In genomic region chr10:29622382-29622885, GRCh38 we compare ENCODE assay signal across 19 cellular contexts. TPM values are rescaled to one million over a fixed set of nuclear protein-coding genes. Genes with fewer than 3 reads are reported as not detected.
DNase-seq lines count a peak whose midpoint lies in the region; ATAC-seq, FAIRE-seq and TF ChIP-seq lines count a peak whose summit lies in the region.
"Had no signal": no experiment of that assay in that cellular context is flagged by ENCODE, and none has a peak within 500 bp of the region (broad histone marks: within the 10 kb centered on the region; RNA-seq: fewer than 3 reads in every experiment).

No MANE protein-coding gene starts in this region.

- peak overlapping the region; percentile 14 for H3K27ac ChIP-seq in suprapubic skin
- H3K27ac ChIP-seq: brain microvascular endothelial cell had no signal

- no peak for TF ChIP-seq POLR2A in suprapubic skin (IDR thresholded peaks at IDR 0.05)

- H3K4me3 Mint-ChIP-seq in brain (peak overlapping the region in 1 of 5 experiments; percentile 8), mesothelial cell of epicardium (no peak overlapping the region)

- no peaks in the 10 kb centered on the region for H3K9me3 ChIP-seq in suprapubic skin

- H3K27me3 Mint-ChIP-seq in brain: no peaks in the 10 kb centered on the region
- H3K27me3 Mint-ChIP-seq in mesothelial cell of epicardium (ENCODE audit: low read depth): no peaks in the 10 kb centered on the region

- TF ChIP-seq CTCF in brain (conservative IDR thresholded peaks at IDR 0.05) (no peak), mesothelial cell of epicardium (IDR thresholded peaks at IDR 0.05; ENCODE audit: unreplicated experiment) (no peak), suprapubic skin (IDR thresholded peaks at IDR 0.05) (no peak)

- TF ChIP-seq EP300 in suprapubic skin (IDR thresholded peaks at IDR 0.05): no peak

- FAIRE-seq in HTR-8/SVneo (lab: Jason Lieb, UNC): peak; percentile 20
- FAIRE-seq: K562, TTC549 had no signal

- no peaks in the 10 kb centered on the region for H3K27me3 ChIP-seq in suprapubic skin
- H3K27me3 ChIP-seq: brain microvascular endothelial cell had no signal

- H3K4me1 Mint-ChIP-seq in brain (peaks cover 52% of the 10 kb centered on the region), mesothelial cell of epicardium (peaks cover 39% of the 10 kb centered on the region)

- in situ Hi-C loops in KBM-7 (cut with MboI; ENCODE audit: low pct_unique_long_range_greater_than_20kb, low sequenced_read_pairs): no loop called here

- 62% methylated on average over 13 of the region's 13 CpGs for WGBS in suprapubic skin

- no peaks in the 10 kb centered on the region for H3K36me3 ChIP-seq in suprapubic skin
- H3K36me3 ChIP-seq: brain microvascular endothelial cell had no signal

- H3K4me3 ChIP-seq in suprapubic skin: no peak overlapping the region
- H3K4me3 ChIP-seq: K562 had no signal

- H3K9me3 Mint-ChIP-seq in brain (peaks cover 0 to 8% (median 5%) of the 10 kb centered on the region in 5 experiments), mesothelial cell of epicardium (no peaks in the 10 kb centered on the region)
- H3K9me3 Mint-ChIP-seq: activated naive CD4-positive, alpha-beta T cell treated with anti-CD3 and anti-CD28 coated beads, Interleukin-2, amount 50 U/mL, for 72 hours had no signal

- no peak for ATAC-seq in HG02840 (IDR thresholded peaks at IDR 0.05; ENCODE audit: low FRiP score, unreplicated experiment)
- ATAC-seq: activated naive CD4-positive, alpha-beta T cell treated with anti-CD3 and anti-CD28 coated beads, Interleukin-2, amount 50 U/mL, for 72 hours; K562 had no signal

- H3K4me1 ChIP-seq in suprapubic skin: peaks cover 44% of the 10 kb centered on the region

- H3K27ac Mint-ChIP-seq in brain (peak overlapping the region in 3 of 5 experiments; percentile 18 to 51 (median 26)), mesothelial cell of epicardium (peak overlapping the region; percentile 11)

- H3K36me3 Mint-ChIP-seq in brain (peaks cover 22% of the 10 kb centered on the region), mesothelial cell of epicardium (peaks cover 9% of the 10 kb centered on the region)

- DNase-seq in HTR-8/SVneo (ENCODE audit: insufficient read length, low spot score): no peak
- DNase-seq in mesothelial cell of epicardium (ENCODE audit: low spot score in 2 of 2, unreplicated experiment in 2 of 2): no peak
- peak in 1 of 2 donors; percentile 44 for DNase-seq in suprapubic skin (ENCODE audit: low spot score in 2 of 2)
- DNase-seq in KBM-7: no peak
- DNase-seq in NCI-H2081 (lab: John Stamatoyannopoulos, UW): no peak
- DNase-seq: activated CD4-positive, alpha-beta T cell treated with anti-CD3 and anti-CD28 coated beads, Interleukin-2, amount 50 U/mL, for 48 hours; activated T-cell treated with anti-CD3 and anti-CD28 coated beads, Interleukin-2, amount 50 U/mL, for 1 hour; brain microvascular endothelial cell; dermis blood vessel endothelial cell; head of caudate nucleus; midbrain; NK-92 treated with Interleukin-12 subunit alpha and Interleukin-12 subunit beta, amount 100 ng/mL, for 24 hours; stimulated activated CD4-positive, alpha-beta T cell treated with anti-CD3 and anti-CD28 coated beads, Interleukin-2, amount 100 ng/mL, for 24 hours; SW 1271 had no signal

RNA-seq across cellular contexts. Expression of gene SVIL, which starts 12.3 kb away (rescaled TPM):
- 25.9 TPM for polyA plus RNA-seq in brain (ENCODE audit: insufficient read depth, low read depth, low replicate concordance)
- total RNA-seq in mesothelial cell of epicardium (281 to 302 TPM (median 293 TPM) in 3 replicates), suprapubic skin (100 to 1,000 TPM in 1 of 4 donors, 10 to 100 TPM in 3; 52.9 to 129 (median 72.1) TPM)
